ENCODE assay signal across 1 cellular context in genomic region chr7:152025077-152025936, GRCh38.
TF ChIP-seq lines count a peak whose summit lies in the region.

Gene GALNT11 (plus strand): TSS chr7:152025674. CDS start chr7:152094228, 68,554 bp downstream.

TF ChIP-seq in HepG2, 621 proteins besides CTCF, POLR2A, EP300 and RAD21 (continued from another document):
- TF ChIP-seq POGK (CRISPR knock-in tag; conservative IDR thresholded peaks at IDR 0.05) (no peak), MAFG (CRISPR knock-in tag; IDR thresholded peaks at IDR 0.05) (no peak), KLF16 (CRISPR knock-in tag; IDR thresholded peaks at IDR 0.05) (0 out of 4 replicates have a peak, but pooled peaks of 1 of the 2 experiments have one; percentile 16), ZNF264 (CRISPR knock-in tag; IDR thresholded peaks at IDR 0.05) (no peak), MAZ (IDR thresholded peaks at IDR 0.05; ENCODE audit: borderline replicate concordance, low read depth, low read length) (0 out of 2 replicates have a peak, but pooled peaks have one; percentile 31), MAZ (CRISPR knock-in tag; IDR thresholded peaks at IDR 0.05; ENCODE audit: low read depth) (peak; percentile 63), GABPB1 (CRISPR knock-in tag; IDR thresholded peaks at IDR 0.05) (peak; percentile 51; the same call in 1 of the 2 replicates), ZBTB2 (CRISPR knock-in tag; IDR thresholded peaks at IDR 0.05; ENCODE audit: low read depth) (no peak), REL (CRISPR knock-in tag; conservative IDR thresholded peaks at IDR 0.05) (no peak)
